Comparison of ENCODE assay signal across 8 cellular contexts in genomic region chr18:74499633-74500032, GRCh38. TPM values are rescaled to one million over a fixed set of nuclear protein-coding genes. Genes with fewer than 3 reads are reported as not detected.
DNase-seq lines count a peak whose midpoint lies in the region; ATAC-seq and TF ChIP-seq lines count a peak whose summit lies in the region.

No MANE protein-coding gene starts in this region.

- H3K9ac ChIP-seq in subcutaneous abdominal adipose tissue (ENCODE audit: low read length in 5 of 5) = peak overlapping the region; percentile 19 to 78 (median 59)

- no peaks in the 10 kb centered on the region for H3K9me3 Mint-ChIP-seq in memory B cell

- peaks cover 2 to 34% (median 28%) of the 10 kb centered on the region in 5 donors for H3K36me3 ChIP-seq in subcutaneous abdominal adipose tissue (ENCODE audit: control insufficient read depth in 5 of 5, insufficient read depth in 5 of 5, low read length in 5 of 5)

- H3K27me3 ChIP-seq in subcutaneous abdominal adipose tissue (ENCODE audit: control insufficient read depth in 5 of 5, insufficient read depth in 4 of 5, low read length in 5 of 5) = no peaks in the 10 kb centered on the region

- H3K27me3 Mint-ChIP-seq in memory B cell = no peaks in the 10 kb centered on the region

- H3K27ac ChIP-seq in C4-2B (peak overlapping the region; percentile 86), VCaP (peak overlapping the region; percentile 88), subcutaneous abdominal adipose tissue (ENCODE audit: low read depth, low read length) (peak overlapping the region; percentile 78)

- H3K4me1 Mint-ChIP-seq in memory B cell = peaks cover 32% of the 10 kb centered on the region

- H3K9me3 ChIP-seq in subcutaneous abdominal adipose tissue (ENCODE audit: control insufficient read depth in 5 of 5, low read length in 5 of 5) = no peaks in the 10 kb centered on the region

- peak overlapping the region; percentile 35 to 60 (median 49) for H3K4me3 ChIP-seq in subcutaneous abdominal adipose tissue (ENCODE audit: low read depth in 1 of 5, low read length in 5 of 5)

- H3K27ac Mint-ChIP-seq in memory B cell = peak overlapping the region; percentile 96

- H3K4me3 Mint-ChIP-seq in memory B cell = peak overlapping the region; percentile 99

- DNase-seq in dermis microvascular lymphatic vessel endothelial cell (ENCODE audit: low read depth in 2 of 2) (peak; percentile 64 to 68), memory B cell (ENCODE audit: low spot score in 2 of 2) (peak; percentile 14 to 30), NCI-H146 (lab: John Stamatoyannopoulos, UW) (no peak)

- H3K4me1 ChIP-seq in subcutaneous abdominal adipose tissue (ENCODE audit: control insufficient read depth in 5 of 5, insufficient read depth in 5 of 5, low read length in 5 of 5) = peaks cover 7 to 45% (median 38%) of the 10 kb centered on the region in 5 donors

- peak; percentile 40 for ATAC-seq in GM19452 (IDR thresholded peaks at IDR 0.05; ENCODE audit: unreplicated experiment)
- ATAC-seq in HG03571 (IDR thresholded peaks at IDR 0.05; ENCODE audit: unreplicated experiment) = peak; percentile 37
- peak; percentile 30 for ATAC-seq in memory B cell (ENCODE audit: low read depth)

- TF ChIP-seq CTCF in C4-2B (conservative IDR thresholded peaks at IDR 0.05) (no peak), VCaP (conservative IDR thresholded peaks at IDR 0.05) (no peak)

- H3K36me3 Mint-ChIP-seq in memory B cell = peaks cover 15% of the 10 kb centered on the region

RNA-seq across cellular contexts. Expression of gene CNDP2, which starts 3.5 kb away (rescaled TPM):
- 50.3 and 76.9 TPM in 2 replicates for total RNA-seq in dermis microvascular lymphatic vessel endothelial cell

RNA-seq across cellular contexts. Expression of gene CNDP1, which starts 34.7 kb away (rescaled TPM):
- total RNA-seq in dermis microvascular lymphatic vessel endothelial cell = not detected in 2 replicates

RNA-seq across cellular contexts. Expression of gene DIPK1C, which starts 42.5 kb away (rescaled TPM):
- total RNA-seq in dermis microvascular lymphatic vessel endothelial cell = not detected in 2 replicates
